Comparison of ENCODE assay signal across 8 cellular contexts in the genomic region with DNA sequence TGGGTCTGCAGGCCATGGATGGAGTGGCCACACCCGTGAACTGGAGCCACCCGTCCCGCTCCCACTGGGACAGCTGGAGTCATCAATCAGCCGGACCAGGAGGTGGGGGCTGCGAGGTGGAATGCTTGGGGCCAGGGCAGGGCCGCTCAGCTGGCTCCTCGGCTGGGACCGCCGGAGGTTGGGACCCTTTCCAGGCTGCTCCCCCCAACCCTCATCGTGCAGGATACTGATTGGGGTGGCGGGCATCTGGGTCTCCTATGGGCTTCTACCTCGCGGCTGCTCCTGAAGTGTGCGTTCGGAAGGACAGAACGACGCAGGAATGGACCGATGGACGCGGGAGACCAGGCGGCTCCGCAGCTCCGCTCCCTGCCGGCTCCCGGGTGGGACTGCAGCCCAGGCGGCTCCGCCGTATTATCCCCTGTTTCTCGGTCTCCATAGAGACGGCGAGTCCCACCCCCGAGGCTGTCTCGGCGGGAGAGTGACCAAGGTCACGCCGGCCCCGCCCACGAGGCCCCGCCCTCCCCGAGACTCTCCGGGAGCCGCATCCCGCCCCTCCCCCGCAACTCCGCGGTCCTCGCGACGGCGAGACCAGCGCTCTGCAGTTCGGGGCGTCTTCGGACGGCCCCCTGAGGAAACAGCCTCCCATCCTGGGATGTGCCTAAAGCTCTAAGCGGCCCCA. TPM values are rescaled to one million over a fixed set of nuclear protein-coding genes. Genes with fewer than 3 reads are reported as not detected.
DNase-seq lines count a peak whose midpoint lies in the region; ATAC-seq, FAIRE-seq and TF ChIP-seq lines count a peak whose summit lies in the region.

TPPP3 (minus strand) TSS at position 388 of the 679 bp plus-strand sequence. CDS start 2,387 bp downstream, outside the sequence.

- H3K4me1 Mint-ChIP-seq in activated naive CD4-positive, alpha-beta T cell treated with anti-CD3 and anti-CD28 coated beads, Interleukin-2, amount 50 U/mL, for 24 hours, result peaks cover 5% of the 10 kb centered on the region
- peaks cover 9 to 25% (median 10%) of the 10 kb centered on the region in 4 donors for H3K4me1 Mint-ChIP-seq in naive thymus-derived CD8-positive, alpha-beta T cell

- H3K4me3 Mint-ChIP-seq in activated naive CD4-positive, alpha-beta T cell treated with anti-CD3 and anti-CD28 coated beads, Interleukin-2, amount 50 U/mL, for 24 hours, result peak within 1 kb of the TSS; percentile 64
- H3K4me3 Mint-ChIP-seq in naive thymus-derived CD8-positive, alpha-beta T cell, result peak within 1 kb of the TSS; percentile 48 to 92 (median 70)

- H3K27ac Mint-ChIP-seq in activated naive CD4-positive, alpha-beta T cell treated with anti-CD3 and anti-CD28 coated beads, Interleukin-2, amount 50 U/mL, for 24 hours, result no peak within 1 kb of the TSS
- H3K27ac Mint-ChIP-seq in naive thymus-derived CD8-positive, alpha-beta T cell, result peak within 1 kb of the TSS in 3 of 10 donors; percentile 53 to 78 (median 67)

- CTCF ChIA-PET in GM10248 (lab: Yijun Ruan, JAX), result interaction anchor here (0.6 to 1.5 kb wide), 3 partner anchors 12 to 115 kb away, joined by 3 to 4 read pairs (median 3); no protein-coding TSS in a partner anchor

- TF ChIP-seq CTCF in GM10248 (IDR thresholded peaks at IDR 0.05; ENCODE audit: control extremely low read depth, extremely low read depth, low read depth, missing control alignments), result no peak

- POLR2A ChIA-PET in naive thymus-derived CD8-positive, alpha-beta T cell (lab: Charles Lee), result no interaction called here
- POLR2A ChIA-PET in GM10248 (lab: Yijun Ruan, JAX), result no interaction called here

- H3K27me3 Mint-ChIP-seq in activated naive CD4-positive, alpha-beta T cell treated with anti-CD3 and anti-CD28 coated beads, Interleukin-2, amount 50 U/mL, for 24 hours, result peaks cover 13% of the 10 kb centered on the region
- H3K27me3 Mint-ChIP-seq in naive thymus-derived CD8-positive, alpha-beta T cell, result peaks cover 5 to 45% (median 19%) of the 10 kb centered on the region in 5 donors

- peak within 1 kb of the TSS; percentile 95 for H3K27ac ChIP-seq in temporal lobe (ENCODE audit: low read depth, low read length)

- no peaks in the 10 kb centered on the region for H3K9me3 Mint-ChIP-seq in activated naive CD4-positive, alpha-beta T cell treated with anti-CD3 and anti-CD28 coated beads, Interleukin-2, amount 50 U/mL, for 24 hours
- H3K9me3 Mint-ChIP-seq in naive thymus-derived CD8-positive, alpha-beta T cell, result no peaks in the 10 kb centered on the region

- ATAC-seq in naive thymus-derived CD8-positive, alpha-beta T cell, result peak; percentile 71 to 72
- ATAC-seq in GM18511 (IDR thresholded peaks at IDR 0.05; ENCODE audit: unreplicated experiment), result no peak

- no peak for FAIRE-seq in frontal cortex (lab: Jason Lieb, UNC)

- DNase-seq in EL (peak; percentile 78), NCI-H2227 (lab: John Stamatoyannopoulos, UW; ENCODE audit: unreplicated experiment) (peak; percentile 93), frontal cortex (ENCODE audit: low spot score in 2 of 2) (peak; percentile 90 to 95), GM10248 (ENCODE audit: extremely low spot score) (no peak)
- peak in 6 of 10 donors; percentile 12 to 72 (median 31) for DNase-seq in naive thymus-derived CD8-positive, alpha-beta T cell

- no peaks in the 10 kb centered on the region for H3K36me3 Mint-ChIP-seq in activated naive CD4-positive, alpha-beta T cell treated with anti-CD3 and anti-CD28 coated beads, Interleukin-2, amount 50 U/mL, for 24 hours
- peaks cover 0 to 2% (median 0%) of the 10 kb centered on the region in 3 donors for H3K36me3 Mint-ChIP-seq in naive thymus-derived CD8-positive, alpha-beta T cell

RNA-seq across cellular contexts. Expression of gene TPPP3, which starts in this region (rescaled TPM):
- 2.0 TPM for total RNA-seq in frontal cortex
- total RNA-seq in naive thymus-derived CD8-positive, alpha-beta T cell, result not detected
- not detected for polyA plus RNA-seq in naive thymus-derived CD8-positive, alpha-beta T cell
- total RNA-seq in temporal lobe, result 4.4 TPM

Comparison
In these comparisons a context has a peak if more than half of its experiments do, and no peak if none do; other contexts are left out.
1. Peak in DNase-seq and ATAC-seq in naive thymus-derived CD8-positive, alpha-beta T cell; RNA of the gene not detected or under 1 TPM.